18 cellular contexts compared by ENCODE assay signal in the genomic region with DNA sequence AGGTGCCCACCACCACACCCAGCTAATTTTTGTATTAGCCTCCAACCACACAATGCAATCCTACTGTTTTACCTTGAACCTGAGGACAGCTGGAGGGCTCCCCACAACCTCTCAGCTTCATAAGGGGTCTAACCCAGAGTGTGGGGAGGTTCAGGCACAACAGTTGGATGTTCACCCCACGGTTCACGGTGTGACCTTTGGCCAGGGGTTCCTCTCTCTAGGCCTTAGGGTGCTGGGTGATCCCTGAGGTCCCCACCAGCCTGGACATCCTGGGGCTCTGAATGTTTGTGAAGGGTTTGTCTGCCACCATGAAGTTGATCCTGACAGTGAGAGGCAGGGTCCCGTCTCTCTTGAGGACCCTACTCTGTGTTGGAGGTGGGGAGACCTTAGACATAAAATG. TPM values are rescaled to one million over a fixed set of nuclear protein-coding genes. Genes with fewer than 3 reads are reported as not detected.
A peak's percentile ranks its signal among the peaks of the same experiment; 100 is the strongest.
DNase-seq lines count a peak whose midpoint lies in the region; ATAC-seq and TF ChIP-seq lines count a peak whose summit lies in the region.
"Had no signal": no experiment of that assay in that cellular context is flagged by ENCODE, and none has a peak within 500 bp of the region (broad histone marks: within the 10 kb centered on the region; RNA-seq: fewer than 3 reads in every experiment).

No MANE protein-coding gene starts in this region.

- WGBS in spleen, 5 donors = 84 to 94% (median 89%) methylated on average over 3 of the region's 3 CpGs

- in situ Hi-C loops in GM13977 (cut with MboI; ENCODE audit: low pct_unique_long_range_greater_than_20kb, low sequenced_read_pairs, unreplicated experiment) = no loop called here

- DNase-seq in cardiac septum (ENCODE audit: low spot score) (peak; percentile 59), Right ventricle myocardium inferior (ENCODE audit: missing footprints) (no peak), GM13977 (ENCODE audit: low spot score) (peak; percentile 10), hepatic stellate cell (ENCODE audit: low spot score) (peak; percentile 2), spleen (peak; percentile 21), AG20443 (ENCODE audit: low spot score) (no peak)
- DNase-seq in T-helper 2 cell treated with Interferon-gamma antibody and Interleukin-4, amounts not matched to agents 5 μg/mL and 100 μg/mL, for 36 hours (ENCODE audit: low spot score) = no peak
- DNase-seq: 8988T; BE2C; CD4-positive, alpha-beta memory T cell; DMS153; DMS79 treated with DMSO at 0.1 percent for 48 hours; EL; HCEC 1CT; HFFc6 had no signal

- H3K36me3 Mint-ChIP-seq in T-helper 2 cell treated with Interferon-gamma antibody and Interleukin-4, amounts not matched to agents 5 μg/mL and 100 μg/mL, for 36 hours (ENCODE audit: low read depth) = peaks cover 3% of the 10 kb centered on the region

- no peak overlapping the region for H3K4me3 Mint-ChIP-seq in T-helper 2 cell treated with Interferon-gamma antibody and Interleukin-4, amounts not matched to agents 5 μg/mL and 100 μg/mL, for 36 hours
- H3K4me3 Mint-ChIP-seq: CD4-positive, alpha-beta memory T cell; HFFc6 had no signal

- intact Hi-C loops in cardiac septum (cut with DNase I) = no loop called here
- intact Hi-C loops in Right ventricle myocardium inferior (cut with DNase I) = no loop called here
- intact Hi-C loops in spleen (cut with DNase I; ENCODE audit: low total_unique reads) = no loop called here

- H3K9me3 Mint-ChIP-seq in T-helper 2 cell treated with Interferon-gamma antibody and Interleukin-4, amounts not matched to agents 5 μg/mL and 100 μg/mL, for 36 hours = peaks cover 6% of the 10 kb centered on the region

- H3K36me3 ChIP-seq in spleen = no peaks in the 10 kb centered on the region
- H3K36me3 ChIP-seq: BE2C had no signal

- TF ChIP-seq POLR2A in spleen (IDR thresholded peaks at IDR 0.05) = no peak

- ATAC-seq in Right ventricle myocardium inferior (no peak), GM18519 (IDR thresholded peaks at IDR 0.05; ENCODE audit: low FRiP score, unreplicated experiment) (no peak)
- ATAC-seq: HepG2 had no signal

- no peak overlapping the region for H3K27ac Mint-ChIP-seq in T-helper 2 cell treated with Interferon-gamma antibody and Interleukin-4, amounts not matched to agents 5 μg/mL and 100 μg/mL, for 36 hours
- H3K27ac Mint-ChIP-seq: CD4-positive, alpha-beta memory T cell; HFFc6 had no signal

- no peak overlapping the region for H3K4me3 ChIP-seq in spleen

- TF ChIP-seq CTCF in GM13977 (IDR thresholded peaks at IDR 0.05; ENCODE audit: extremely low read depth, insufficient read depth, missing control alignments) (no peak), spleen (IDR thresholded peaks at IDR 0.05 in 8 of 11, conservative IDR thresholded peaks at IDR 0.05 in 3 of 11) (no peak)

- no peak overlapping the region for H3K27ac ChIP-seq in spleen
- H3K27ac ChIP-seq: C4-2B had no signal

- H3K4me1 ChIP-seq in spleen = peaks cover 0 to 19% (median 11%) of the 10 kb centered on the region in 6 donors

- no peaks in the 10 kb centered on the region for H3K4me1 Mint-ChIP-seq in T-helper 2 cell treated with Interferon-gamma antibody and Interleukin-4, amounts not matched to agents 5 μg/mL and 100 μg/mL, for 36 hours (ENCODE audit: low read depth)
- H3K4me1 Mint-ChIP-seq: CD4-positive, alpha-beta memory T cell had no signal

- no peaks in the 10 kb centered on the region for H3K27me3 ChIP-seq in spleen (replicated peaks in 1 of 7)
- H3K27me3 ChIP-seq: BE2C had no signal

- H3K9me3 ChIP-seq in spleen = peaks cover 0 to 15% (median 5%) of the 10 kb centered on the region in 8 donors
- H3K9me3 ChIP-seq: BE2C had no signal

- H3K27me3 Mint-ChIP-seq in T-helper 2 cell treated with Interferon-gamma antibody and Interleukin-4, amounts not matched to agents 5 μg/mL and 100 μg/mL, for 36 hours (ENCODE audit: low read depth) = peaks cover 5% of the 10 kb centered on the region
- H3K27me3 Mint-ChIP-seq: CD4-positive, alpha-beta memory T cell had no signal

RNA-seq across cellular contexts. Expression of a gene that starts 3.9 kb away (rescaled TPM):
- 44.1 TPM for total RNA-seq in cardiac septum
- total RNA-seq in Right ventricle myocardium inferior = 43.4 TPM
- 1 to 10 TPM; 1.5 to 3.2 (median 2.5) TPM for total RNA-seq in spleen
- under 1 TPM; 0.30 to 0.86 (median 0.52) TPM for polyA plus RNA-seq in spleen
- polyA plus RNA-seq: CD4-positive, alpha-beta memory T cell had no signal

Comparison
In these comparisons a context has a peak if more than half of its experiments do, and no peak if none do; other contexts are left out.
1. DNase-seq: peak in cardiac septum (single experiment), GM13977 (single experiment), hepatic stellate cell (single experiment) and spleen (single experiment); none in Right ventricle myocardium inferior (single experiment), AG20443 (single experiment) and T-helper 2 cell treated with Interferon-gamma antibody and Interleukin-4, amounts not matched to agents 5 μg/mL and 100 μg/mL, for 36 hours (single experiment).
2. RNA of a gene that starts 3.9 kb away (total RNA-seq): 44.1 TPM in cardiac septum (single experiment) and 43.4 TPM in Right ventricle myocardium inferior (single experiment); 1.5 to 3.2 TPM in spleen; every median in the first group is over 10 times any median in the second.